Comparison of ENCODE assay signal across 9 cellular contexts in the genomic region with DNA sequence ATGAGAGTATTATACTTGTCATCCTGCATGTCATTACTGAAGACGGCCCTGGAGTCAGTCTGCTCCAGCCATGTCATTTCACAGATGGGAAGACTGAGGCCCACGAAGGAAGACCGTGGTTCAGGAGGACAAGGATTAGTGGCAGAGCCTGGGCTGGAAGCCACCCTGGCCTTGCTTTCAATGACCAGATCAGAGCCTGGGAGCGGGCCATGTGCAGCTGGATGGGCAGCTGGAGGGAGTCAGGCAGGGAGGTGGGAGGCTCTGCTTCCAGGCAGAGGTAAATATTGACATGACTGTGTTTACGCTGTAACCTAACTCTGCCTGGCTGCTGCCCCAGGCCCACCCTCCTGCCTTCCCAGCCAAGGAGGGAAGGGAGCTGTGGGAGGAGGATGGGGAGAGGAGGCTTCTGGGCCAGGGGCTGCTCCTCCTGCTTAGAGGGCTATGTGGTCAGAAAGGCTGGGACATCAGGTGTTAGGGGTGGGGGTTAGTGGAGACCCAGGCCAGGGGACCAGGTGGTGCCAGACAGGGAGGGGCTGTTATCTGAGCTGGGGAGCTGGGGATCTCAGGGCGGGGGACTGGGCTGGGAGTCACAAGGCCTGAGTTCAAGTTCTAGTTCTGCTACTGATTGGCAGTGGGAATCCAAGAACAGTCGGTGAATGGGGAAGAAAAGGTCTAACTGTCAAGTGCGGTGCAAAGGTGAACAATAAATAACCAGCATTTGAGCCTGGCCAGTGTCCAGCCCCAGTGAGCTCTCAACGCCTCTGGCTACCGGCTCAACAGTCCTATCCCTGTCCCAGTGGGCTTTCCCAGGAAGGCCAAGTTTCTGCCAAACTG. TPM values are rescaled to one million over a fixed set of nuclear protein-coding genes. Genes with fewer than 3 reads are reported as not detected.
DNase-seq lines count a peak whose midpoint lies in the region; ATAC-seq and TF ChIP-seq lines count a peak whose summit lies in the region.
"Had no signal": no experiment of that assay in that cellular context is flagged by ENCODE, and none has a peak within 500 bp of the region (broad histone marks: within the 10 kb centered on the region; RNA-seq: fewer than 3 reads in every experiment).

No MANE protein-coding gene starts in this region.

- no peaks in the 10 kb centered on the region for H3K27me3 ChIP-seq in right cardiac atrium (ENCODE audit: control insufficient read depth, insufficient read depth)
- H3K27me3 ChIP-seq in testis, result no peaks in the 10 kb centered on the region

- TF ChIP-seq POLR2A in testis (IDR thresholded peaks at IDR 0.05), result no peak

- H3K36me3 Mint-ChIP-seq in activated CD4-positive, alpha-beta T cell treated with anti-CD3 and anti-CD28 coated beads for 36 hours (ENCODE audit: low read depth), result peaks cover 37% of the 10 kb centered on the region

- H3K4me3 Mint-ChIP-seq in activated CD4-positive, alpha-beta T cell treated with anti-CD3 and anti-CD28 coated beads for 36 hours, result no peak overlapping the region

- POLR2A ChIA-PET in activated CD4-positive, alpha-beta T cell treated with anti-CD3 and anti-CD28 coated beads for 36 hours (lab: Charles Lee), result interaction anchor here (2.0 kb wide), 1 partner anchor 13 kb away, joined by 7 read pairs; no protein-coding TSS in a partner anchor

- H3K4me1 Mint-ChIP-seq in activated CD4-positive, alpha-beta T cell treated with anti-CD3 and anti-CD28 coated beads for 36 hours, result peaks cover 98% of the 10 kb centered on the region

- H3K4me1 ChIP-seq in right cardiac atrium (ENCODE audit: control insufficient read depth, insufficient read depth, low read length), result peaks cover 40% of the 10 kb centered on the region
- peaks cover 94% of the 10 kb centered on the region for H3K4me1 ChIP-seq in testis

- H3K27ac ChIP-seq in right cardiac atrium (ENCODE audit: low read length) (peak overlapping the region; percentile 73), testis (peak overlapping the region; percentile 91 to 93)

- CTCF ChIA-PET in activated CD4-positive, alpha-beta T cell treated with anti-CD3 and anti-CD28 coated beads for 36 hours (lab: Charles Lee), result interaction anchor here (0.6 to 5.5 kb wide), 8 partner anchors 8 to 474 kb away, joined by 3 to 59 read pairs (median 6); no protein-coding TSS in a partner anchor

- TF ChIP-seq CTCF in testis (IDR thresholded peaks at IDR 0.05), result no peak

- ATAC-seq in activated CD4-positive, alpha-beta T cell treated with anti-CD3 and anti-CD28 coated beads for 36 hours, result no peak
- ATAC-seq in right cardiac atrium (peak; percentile 47 to 56), GM21447 (IDR thresholded peaks at IDR 0.05; ENCODE audit: unreplicated experiment) (no peak), HG03432 (IDR thresholded peaks at IDR 0.05; ENCODE audit: unreplicated experiment) (no peak)

- DNase-seq in activated CD4-positive, alpha-beta T cell treated with anti-CD3 and anti-CD28 coated beads for 36 hours, result no peak
- no peak for DNase-seq in activated CD4-positive, alpha-beta T cell treated with anti-CD3 and anti-CD28 coated beads for 4 hours
- DNase-seq in SK-N-DZ (ENCODE audit: low spot score) (peak; percentile 35), right cardiac atrium (peak; percentile 82 to 94 (median 93)), testis (peak; percentile 75), CD1c-positive myeloid dendritic cell (ENCODE audit: extremely low spot score) (no peak)
- DNase-seq: KG1 had no signal

- no peaks in the 10 kb centered on the region for H3K9me3 ChIP-seq in right cardiac atrium (ENCODE audit: control insufficient read depth, low read length)
- H3K9me3 ChIP-seq in testis, result no peaks in the 10 kb centered on the region

- WGBS in right cardiac atrium, result 33% methylated on average over 10 of the region's 10 CpGs
- 47% methylated on average over 10 of the region's 10 CpGs for WGBS in testis, 2 donors

- H3K27ac Mint-ChIP-seq in activated CD4-positive, alpha-beta T cell treated with anti-CD3 and anti-CD28 coated beads for 36 hours, result peak overlapping the region; percentile 74

- H3K36me3 ChIP-seq in testis (ENCODE audit: low read depth, missing control alignments), result no peaks in the 10 kb centered on the region

- intact Hi-C loops in activated CD4-positive, alpha-beta T cell treated with anti-CD3 and anti-CD28 coated beads for 36 hours (cut with DNase I, micrococcal nuclease), result no loop called here
- intact Hi-C loops in right cardiac atrium (cut with DNase I) (no loop called here), testis (cut with DNase I; ENCODE audit: low total_unique reads) (no loop called here)

- H3K9me3 Mint-ChIP-seq in activated CD4-positive, alpha-beta T cell treated with anti-CD3 and anti-CD28 coated beads for 36 hours (ENCODE audit: low read depth), result no peaks in the 10 kb centered on the region

- H3K27me3 Mint-ChIP-seq in activated CD4-positive, alpha-beta T cell treated with anti-CD3 and anti-CD28 coated beads for 36 hours, result no peaks in the 10 kb centered on the region

- no peak overlapping the region for H3K4me3 ChIP-seq in right cardiac atrium (ENCODE audit: low read length)
- no peak overlapping the region for H3K4me3 ChIP-seq in testis

RNA-seq across cellular contexts. Expression of gene ECE1, which starts 48.5 kb away (rescaled TPM):
- 100 to 1,000 TPM; 130 to 162 TPM for total RNA-seq in activated CD4-positive, alpha-beta T cell treated with anti-CD3 and anti-CD28 coated beads for 36 hours
- polyA plus RNA-seq in SK-N-DZ (2014; cell fraction: cytosol; rRNA removed), result 17.4 and 17.5 TPM in 2 replicates
- polyA plus RNA-seq in SK-N-DZ (2014; cell fraction: nucleus; rRNA removed), result 6.6 and 9.1 TPM in 2 replicates
- 100 to 1,000 TPM in 3 of 4 donors, 10 to 100 TPM in 1; 99.1 to 158 (median 114) TPM for total RNA-seq in right cardiac atrium
- polyA plus RNA-seq in right cardiac atrium, result 76.2 TPM
- 100 to 1,000 TPM in 1 of 2 donors, 10 to 100 TPM in 1; 96.4 to 101 TPM for total RNA-seq in testis
- polyA plus RNA-seq in testis (ENCODE audit: insufficient read depth, low read depth, low replicate concordance), result 66.1 TPM

Comparison
In these comparisons a context has a peak if more than half of its experiments do, and no peak if none do; other contexts are left out.
1. ATAC-seq: peak in right cardiac atrium (2 of 2); none in activated CD4-positive, alpha-beta T cell treated with anti-CD3 and anti-CD28 coated beads for 36 hours (single experiment), GM21447 (single experiment) and HG03432 (single experiment).
2. DNase-seq: peak in SK-N-DZ (single experiment), right cardiac atrium (3 of 3) and testis (single experiment); none in activated CD4-positive, alpha-beta T cell treated with anti-CD3 and anti-CD28 coated beads for 36 hours (single experiment), activated CD4-positive, alpha-beta T cell treated with anti-CD3 and anti-CD28 coated beads for 4 hours (0 of 2) and CD1c-positive myeloid dendritic cell (single experiment).